In the genomic region with DNA sequence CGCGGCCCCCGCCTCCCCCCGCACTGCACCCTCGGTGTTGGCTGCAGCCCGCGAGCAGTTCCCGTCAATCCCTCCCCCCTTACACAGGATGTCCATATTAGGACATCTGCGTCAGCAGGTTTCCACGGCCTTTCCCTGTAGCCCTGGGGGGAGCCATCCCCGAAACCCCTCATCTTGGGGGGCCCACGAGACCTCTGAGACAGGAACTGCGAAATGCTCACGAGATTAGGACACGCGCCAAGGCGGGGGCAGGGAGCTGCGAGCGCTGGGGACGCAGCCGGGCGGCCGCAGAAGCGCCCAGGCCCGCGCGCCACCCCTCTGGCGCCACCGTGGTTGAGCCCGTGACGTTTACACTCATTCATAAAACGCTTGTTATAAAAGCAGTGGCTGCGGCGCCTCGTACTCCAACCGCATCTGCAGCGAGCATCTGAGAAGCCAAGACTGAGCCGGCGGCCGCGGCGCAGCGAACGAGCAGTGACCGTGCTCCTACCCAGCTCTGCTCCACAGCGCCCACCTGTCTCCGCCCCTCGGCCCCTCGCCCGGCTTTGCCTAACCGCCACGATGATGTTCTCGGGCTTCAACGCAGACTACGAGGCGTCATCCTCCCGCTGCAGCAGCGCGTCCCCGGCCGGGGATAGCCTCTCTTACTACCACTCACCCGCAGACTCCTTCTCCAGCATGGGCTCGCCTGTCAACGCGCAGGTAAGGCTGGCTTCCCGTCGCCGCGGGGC, we compare ENCODE assay signal across 8 cellular contexts.
A peak's percentile ranks its signal among the peaks of the same experiment; 100 is the strongest.
DNase-seq lines count a peak whose midpoint lies in the region; ATAC-seq and FAIRE-seq lines count a peak whose summit lies in the region.

A gene (plus strand): TSS at position 407 of the 731 bp plus-strand sequence. CDS start 155 bp downstream, at position 562.

- peaks cover 26 to 43% of the 10 kb centered on the region in 2 donors for H3K27me3 Mint-ChIP-seq in effector memory CD8-positive, alpha-beta T cell
- peaks cover 25% of the 10 kb centered on the region for H3K27me3 Mint-ChIP-seq in memory B cell

- peak within 1 kb of the TSS; percentile 93 for H3K4me3 Mint-ChIP-seq in effector memory CD8-positive, alpha-beta T cell
- peak within 1 kb of the TSS; percentile 90 for H3K4me3 Mint-ChIP-seq in memory B cell

- H3K36me3 Mint-ChIP-seq in effector memory CD8-positive, alpha-beta T cell (ENCODE audit: insufficient read depth), result peaks cover 92% of the 10 kb centered on the region
- peaks cover 4% of the 10 kb centered on the region for H3K36me3 Mint-ChIP-seq in memory B cell

- peak within 1 kb of the TSS; percentile 99 to 100 for H3K27ac Mint-ChIP-seq in effector memory CD8-positive, alpha-beta T cell
- peak within 1 kb of the TSS; percentile 99 for H3K27ac Mint-ChIP-seq in memory B cell

- ATAC-seq in GM21367 (IDR thresholded peaks at IDR 0.05; ENCODE audit: unreplicated experiment) (peak; percentile 65), memory B cell (ENCODE audit: low read depth) (peak; percentile 62)
- ATAC-seq in effector memory CD8-positive, alpha-beta T cell (replicated peaks), result peak; percentile 56

- H3K9me3 Mint-ChIP-seq in effector memory CD8-positive, alpha-beta T cell, result no peaks in the 10 kb centered on the region
- no peaks in the 10 kb centered on the region for H3K9me3 Mint-ChIP-seq in memory B cell

- peak; percentile 100 for FAIRE-seq in HTR-8/SVneo (lab: Jason Lieb, UNC)

- H3K4me1 Mint-ChIP-seq in effector memory CD8-positive, alpha-beta T cell (ENCODE audit: low read depth in 2 of 2), result peaks cover 51 to 55% of the 10 kb centered on the region in 2 donors
- peaks cover 38% of the 10 kb centered on the region for H3K4me1 Mint-ChIP-seq in memory B cell

- DNase-seq in COLO829 (ENCODE audit: low spot score) (peak; percentile 99), HTR-8/SVneo (ENCODE audit: insufficient read length, low spot score) (peak; percentile 100), NOMO-1 (lab: John Stamatoyannopoulos, UW; ENCODE audit: unreplicated experiment in 2 of 2) (peak; percentile 89 to 92), memory B cell (ENCODE audit: low spot score in 2 of 2) (peak; percentile 95 to 97)
- peak; percentile 79 to 86 for DNase-seq in activated CD8-positive, alpha-beta memory T cell treated with anti-CD3 and anti-CD28 coated beads for 4 hours (ENCODE audit: low read depth in 2 of 2)
- DNase-seq in effector memory CD8-positive, alpha-beta T cell, result peak; percentile 91 to 96 (median 92)
- peak; percentile 89 for DNase-seq in stimulated activated CD8-positive, alpha-beta memory T cell treated with anti-CD3 and anti-CD28 coated beads, Interleukin-12 subunit alpha, Interleukin-12 subunit beta, amount 100 ng/mL, for 1 hour (ENCODE audit: low read depth)

Comparison
In these comparisons a context has a peak if more than half of its experiments do, and no peak if none do; other contexts are left out.
1. Peak in every context shown above with its lines: DNase-seq and ATAC-seq.